Comparison of ENCODE assay signal across 10 cellular contexts in the genomic region with DNA sequence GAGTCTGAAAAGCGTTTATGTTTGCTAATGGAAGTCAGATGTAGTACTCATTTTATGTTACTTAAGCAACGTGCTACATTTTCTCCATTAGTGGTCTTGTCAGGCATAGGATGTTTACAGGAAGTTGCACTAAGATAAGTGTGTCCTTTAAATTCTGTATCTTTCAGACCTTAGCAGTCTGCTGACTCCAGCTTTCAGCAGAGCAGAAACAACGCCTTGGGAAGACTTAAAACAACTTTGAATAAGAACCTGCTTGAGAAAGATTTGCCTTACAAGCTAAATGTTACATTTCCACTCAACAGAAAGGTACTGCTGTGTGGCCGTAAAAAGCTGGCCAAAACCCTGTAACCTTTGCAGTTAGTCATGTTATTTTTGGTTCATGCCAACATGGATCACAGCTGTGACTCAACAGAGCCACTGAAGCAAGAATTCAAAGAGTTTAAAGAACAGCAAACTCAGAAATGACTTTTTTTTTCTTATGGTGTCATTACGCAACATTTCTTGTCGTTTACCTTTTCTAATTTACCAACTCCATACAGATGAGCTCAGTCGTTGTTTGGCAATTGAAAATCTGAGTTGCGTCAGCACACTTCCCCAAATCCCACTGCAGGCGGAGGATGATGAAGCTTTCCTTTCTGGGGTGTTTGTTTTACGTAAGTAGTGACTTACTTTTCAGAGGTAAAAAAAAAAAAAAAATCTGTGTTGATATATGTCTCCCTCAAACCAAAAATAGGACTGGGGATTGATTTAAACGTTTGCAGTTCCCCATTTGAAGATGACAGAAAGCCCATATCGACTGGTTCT. TPM values are rescaled to one million over a fixed set of nuclear protein-coding genes. Genes with fewer than 3 reads are reported as not detected.
DNase-seq lines count a peak whose midpoint lies in the region; ATAC-seq and TF ChIP-seq lines count a peak whose summit lies in the region.
"Had no signal": no experiment of that assay in that cellular context is flagged by ENCODE, and none has a peak within 500 bp of the region (broad histone marks: within the 10 kb centered on the region; RNA-seq: fewer than 3 reads in every experiment).

No MANE protein-coding gene starts in this region.

- H3K27me3 ChIP-seq in BJ (ENCODE audit: control insufficient read depth, insufficient read depth, low read length) (no peaks in the 10 kb centered on the region), mammary epithelial cell (ENCODE audit: insufficient read depth, low read length) (no peaks in the 10 kb centered on the region)

- POLR2A ChIA-PET in BJ (lab: Charles Lee) = no interaction called here

- peak overlapping the region; percentile 64 for H3K4me2 ChIP-seq in mammary epithelial cell (ENCODE audit: insufficient read depth, low read depth, low read length)

- intact Hi-C loops in mammary epithelial cell (cut with micrococcal nuclease) (loop anchor here (2.0 to 5.0 kb wide), 2 partner anchors 25 to 56 kb away; no protein-coding TSS in a partner anchor), mucosa of descending colon (cut with DNase I, micrococcal nuclease) (no loop called here)

- H3K36me3 ChIP-seq in BJ (ENCODE audit: control insufficient read depth, insufficient read depth, low read length) (no peaks in the 10 kb centered on the region), mammary epithelial cell (ENCODE audit: insufficient read depth, low read length) (no peaks in the 10 kb centered on the region), mucosa of descending colon (ENCODE audit: low read depth) (no peaks in the 10 kb centered on the region)

- WGBS in mammary epithelial cell (ENCODE audit: low coverage, missing lambda C conversion rate) = 25% methylated on average over 12 of the region's 12 CpGs

- dilution Hi-C loops in mammary epithelial cell (cut with HindIII; ENCODE audit: low sequenced_read_pairs) = no loop called here

- ATAC-seq in mucosa of descending colon (peak; percentile 22), GM19455 (IDR thresholded peaks at IDR 0.05; ENCODE audit: unreplicated experiment) (no peak)

- DNase-seq in BJ (ENCODE audit: low read depth) (peak; percentile 73), MV-4-11 (lab: John Stamatoyannopoulos, UW) (peak; percentile 96), mammary epithelial cell (peak; percentile 96), mucosa of descending colon (no peak), iPS-NIHi11 (ENCODE audit: low spot score) (no peak), type B pancreatic cell (ENCODE audit: extremely low spot score, unreplicated experiment) (no peak), cerebellum (ENCODE audit: low spot score) (no peak)

- no peaks in the 10 kb centered on the region for H4K20me1 ChIP-seq in mammary epithelial cell (ENCODE audit: insufficient read depth, low read length)

- H3K4me3 Mint-ChIP-seq in type B pancreatic cell = no peak overlapping the region
- H3K4me3 Mint-ChIP-seq: nephron had no signal

- peak overlapping the region; percentile 53 for H3K9ac ChIP-seq in mammary epithelial cell (ENCODE audit: insufficient read depth, low read length)

- no peaks in the 10 kb centered on the region for H3K79me2 ChIP-seq in mammary epithelial cell (ENCODE audit: insufficient read depth, low read length)

- TF ChIP-seq CTCF in BJ (IDR thresholded peaks at IDR 0.05; ENCODE audit: insufficient read depth, low read depth, low read length) = no peak
- TF ChIP-seq CTCF in mammary epithelial cell (conservative IDR thresholded peaks at IDR 0.05 in 1 of 2, IDR thresholded peaks at IDR 0.05 in 1 of 2; ENCODE audit: extremely low read depth in 1 of 2, insufficient read depth in 1 of 2, low read depth in 1 of 2, low read length in 2 of 2) = no peak
- TF ChIP-seq CTCF in mucosa of descending colon (IDR thresholded peaks at IDR 0.05) = no peak
- no peak for TF ChIP-seq CTCF in type B pancreatic cell (conservative IDR thresholded peaks at IDR 0.05)

- H3K9me3 ChIP-seq in mammary epithelial cell (replicated peaks; ENCODE audit: insufficient read depth, low read length) = no peaks in the 10 kb centered on the region
- H3K9me3 ChIP-seq in mucosa of descending colon = no peaks in the 10 kb centered on the region

- no peaks in the 10 kb centered on the region for H3K9me3 Mint-ChIP-seq in type B pancreatic cell
- H3K9me3 Mint-ChIP-seq: nephron had no signal

- peaks cover 12% of the 10 kb centered on the region for H3K4me1 Mint-ChIP-seq in type B pancreatic cell (ENCODE audit: unreplicated experiment)

- H3K27me3 Mint-ChIP-seq in type B pancreatic cell = no peaks in the 10 kb centered on the region

- H3K4me3 ChIP-seq in BJ (ENCODE audit: low read depth, low read length) (no peak overlapping the region; the same call in 1 of the 2 replicates), mammary epithelial cell (replicated peaks in 1 of 3; ENCODE audit: insufficient read depth in 1 of 3, low read depth in 2 of 3, low read length in 3 of 3) (peak overlapping the region in 1 of 3 experiments; percentile 1), mucosa of descending colon (no peak overlapping the region)

- H3K27ac Mint-ChIP-seq in type B pancreatic cell = no peak overlapping the region
- H3K27ac Mint-ChIP-seq: nephron had no signal

- CTCF ChIA-PET in BJ (lab: Yijun Ruan, JAX) = interaction anchor here (1.0 kb wide), 1 partner anchor 24 kb away, joined by 3 read pairs; no protein-coding TSS in a partner anchor
- CTCF ChIA-PET in mammary epithelial cell (lab: Charles Lee; ENCODE audit: low non-redundant PET) = interaction anchor here (0.6 to 0.7 kb wide), 2 partner anchors 25 to 431 kb away, joined by 3 to 11 read pairs; no protein-coding TSS in a partner anchor

- no peaks in the 10 kb centered on the region for H3K36me3 Mint-ChIP-seq in type B pancreatic cell

- BruUV-seq in mammary epithelial cell (replicated peaks; lab: Mats Ljungman, UMichigan) = no TSS peak

- in situ Hi-C loops in mammary epithelial cell (cut with MboI; ENCODE audit: low sequenced_read_pairs in 2 of 2) = no loop called here

- peak overlapping the region; percentile 79 for H2AFZ ChIP-seq in mammary epithelial cell (ENCODE audit: low read depth, low read length)

- peak overlapping the region; percentile 87 for H3K27ac ChIP-seq in mammary epithelial cell (ENCODE audit: insufficient read depth, low read depth, low read length)
- H3K27ac ChIP-seq: VCaP had no signal

- peaks cover 18% of the 10 kb centered on the region for H3K4me1 ChIP-seq in mammary epithelial cell (ENCODE audit: insufficient read depth, low read length)
- no peaks in the 10 kb centered on the region for H3K4me1 ChIP-seq in mucosa of descending colon (ENCODE audit: low read depth)

RNA-seq across cellular contexts. Expression of a gene that starts 27.9 kb away (rescaled TPM):
- 0.06 and 0.10 TPM in 2 replicates for polyA plus RNA-seq in BJ (2011; rRNA removed)
- polyA minus RNA-seq in BJ (2011; rRNA and poly(A)+ RNA removed) = 0.10 and 0.14 TPM in 2 replicates
- total RNA-seq in mammary epithelial cell = 1 to 10 TPM in 1 of 2 donors, under 1 TPM in 1; 0.33 to 1.2 TPM
- polyA plus RNA-seq in mammary epithelial cell = 4.2 TPM
- polyA minus RNA-seq in mammary epithelial cell = 12.1 TPM
- 1 to 10 TPM in 1 of 3 donors, under 1 TPM in 2; 0.55 to 1.9 (median 0.98) TPM for total RNA-seq in mucosa of descending colon
- total RNA-seq in type B pancreatic cell (ENCODE audit: low replicate concordance) = 1.5 and 1.8 TPM in 2 replicates
- total RNA-seq in cerebellum = 8.3 TPM

Comparison
In these comparisons a context has a peak if more than half of its experiments do, and no peak if none do; other contexts are left out.
1. DNase-seq: peak in BJ (single experiment), MV-4-11 (single experiment) and mammary epithelial cell (single experiment); none in mucosa of descending colon (0 of 3), iPS-NIHi11 (single experiment), type B pancreatic cell (single experiment) and cerebellum (single experiment).